1 cellular context compared by ENCODE assay signal in genomic region chr2:197434541-197435513, GRCh38.
TF ChIP-seq lines count a peak whose summit lies in the region.

A gene with protein sequence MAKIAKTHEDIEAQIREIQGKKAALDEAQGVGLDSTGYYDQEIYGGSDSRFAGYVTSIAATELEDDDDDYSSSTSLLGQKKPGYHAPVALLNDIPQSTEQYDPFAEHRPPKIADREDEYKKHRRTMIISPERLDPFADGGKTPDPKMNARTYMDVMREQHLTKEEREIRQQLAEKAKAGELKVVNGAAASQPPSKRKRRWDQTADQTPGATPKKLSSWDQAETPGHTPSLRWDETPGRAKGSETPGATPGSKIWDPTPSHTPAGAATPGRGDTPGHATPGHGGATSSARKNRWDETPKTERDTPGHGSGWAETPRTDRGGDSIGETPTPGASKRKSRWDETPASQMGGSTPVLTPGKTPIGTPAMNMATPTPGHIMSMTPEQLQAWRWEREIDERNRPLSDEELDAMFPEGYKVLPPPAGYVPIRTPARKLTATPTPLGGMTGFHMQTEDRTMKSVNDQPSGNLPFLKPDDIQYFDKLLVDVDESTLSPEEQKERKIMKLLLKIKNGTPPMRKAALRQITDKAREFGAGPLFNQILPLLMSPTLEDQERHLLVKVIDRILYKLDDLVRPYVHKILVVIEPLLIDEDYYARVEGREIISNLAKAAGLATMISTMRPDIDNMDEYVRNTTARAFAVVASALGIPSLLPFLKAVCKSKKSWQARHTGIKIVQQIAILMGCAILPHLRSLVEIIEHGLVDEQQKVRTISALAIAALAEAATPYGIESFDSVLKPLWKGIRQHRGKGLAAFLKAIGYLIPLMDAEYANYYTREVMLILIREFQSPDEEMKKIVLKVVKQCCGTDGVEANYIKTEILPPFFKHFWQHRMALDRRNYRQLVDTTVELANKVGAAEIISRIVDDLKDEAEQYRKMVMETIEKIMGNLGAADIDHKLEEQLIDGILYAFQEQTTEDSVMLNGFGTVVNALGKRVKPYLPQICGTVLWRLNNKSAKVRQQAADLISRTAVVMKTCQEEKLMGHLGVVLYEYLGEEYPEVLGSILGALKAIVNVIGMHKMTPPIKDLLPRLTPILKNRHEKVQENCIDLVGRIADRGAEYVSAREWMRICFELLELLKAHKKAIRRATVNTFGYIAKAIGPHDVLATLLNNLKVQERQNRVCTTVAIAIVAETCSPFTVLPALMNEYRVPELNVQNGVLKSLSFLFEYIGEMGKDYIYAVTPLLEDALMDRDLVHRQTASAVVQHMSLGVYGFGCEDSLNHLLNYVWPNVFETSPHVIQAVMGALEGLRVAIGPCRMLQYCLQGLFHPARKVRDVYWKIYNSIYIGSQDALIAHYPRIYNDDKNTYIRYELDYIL (minus strand): TSS chr2:197435028. CDS start chr2:197434999, 29 bp downstream.

TF ChIP-seq in HepG2, 621 proteins besides CTCF, POLR2A, EP300 and RAD21 (continued from another document and continues in another):
- TF ChIP-seq, protein P1, sequence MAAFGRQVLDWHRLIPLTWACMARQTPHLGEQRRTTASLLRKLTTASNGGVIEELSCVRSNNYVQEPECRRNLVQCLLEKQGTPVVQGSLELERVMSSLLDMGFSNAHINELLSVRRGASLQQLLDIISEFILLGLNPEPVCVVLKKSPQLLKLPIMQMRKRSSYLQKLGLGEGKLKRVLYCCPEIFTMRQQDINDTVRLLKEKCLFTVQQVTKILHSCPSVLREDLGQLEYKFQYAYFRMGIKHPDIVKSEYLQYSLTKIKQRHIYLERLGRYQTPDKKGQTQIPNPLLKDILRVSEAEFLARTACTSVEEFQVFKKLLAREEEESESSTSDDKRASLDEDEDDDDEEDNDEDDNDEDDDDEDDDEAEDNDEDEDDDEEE (CRISPR knock-in tag; IDR thresholded peaks at IDR 0.05) = peak; percentile 78; the same call in 1 of the 2 replicates
- TF ChIP-seq ZNF7 (CRISPR knock-in tag; IDR thresholded peaks at IDR 0.05) = peak; percentile 4; the same call in 1 of the 2 replicates
- TF ChIP-seq, protein P2, sequence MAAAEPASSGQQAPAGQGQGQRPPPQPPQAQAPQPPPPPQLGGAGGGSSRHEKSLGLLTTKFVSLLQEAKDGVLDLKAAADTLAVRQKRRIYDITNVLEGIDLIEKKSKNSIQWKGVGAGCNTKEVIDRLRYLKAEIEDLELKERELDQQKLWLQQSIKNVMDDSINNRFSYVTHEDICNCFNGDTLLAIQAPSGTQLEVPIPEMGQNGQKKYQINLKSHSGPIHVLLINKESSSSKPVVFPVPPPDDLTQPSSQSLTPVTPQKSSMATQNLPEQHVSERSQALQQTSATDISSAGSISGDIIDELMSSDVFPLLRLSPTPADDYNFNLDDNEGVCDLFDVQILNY (CRISPR knock-in tag; conservative IDR thresholded peaks at IDR 0.05) = peak; percentile 31
- TF ChIP-seq, protein P3, sequence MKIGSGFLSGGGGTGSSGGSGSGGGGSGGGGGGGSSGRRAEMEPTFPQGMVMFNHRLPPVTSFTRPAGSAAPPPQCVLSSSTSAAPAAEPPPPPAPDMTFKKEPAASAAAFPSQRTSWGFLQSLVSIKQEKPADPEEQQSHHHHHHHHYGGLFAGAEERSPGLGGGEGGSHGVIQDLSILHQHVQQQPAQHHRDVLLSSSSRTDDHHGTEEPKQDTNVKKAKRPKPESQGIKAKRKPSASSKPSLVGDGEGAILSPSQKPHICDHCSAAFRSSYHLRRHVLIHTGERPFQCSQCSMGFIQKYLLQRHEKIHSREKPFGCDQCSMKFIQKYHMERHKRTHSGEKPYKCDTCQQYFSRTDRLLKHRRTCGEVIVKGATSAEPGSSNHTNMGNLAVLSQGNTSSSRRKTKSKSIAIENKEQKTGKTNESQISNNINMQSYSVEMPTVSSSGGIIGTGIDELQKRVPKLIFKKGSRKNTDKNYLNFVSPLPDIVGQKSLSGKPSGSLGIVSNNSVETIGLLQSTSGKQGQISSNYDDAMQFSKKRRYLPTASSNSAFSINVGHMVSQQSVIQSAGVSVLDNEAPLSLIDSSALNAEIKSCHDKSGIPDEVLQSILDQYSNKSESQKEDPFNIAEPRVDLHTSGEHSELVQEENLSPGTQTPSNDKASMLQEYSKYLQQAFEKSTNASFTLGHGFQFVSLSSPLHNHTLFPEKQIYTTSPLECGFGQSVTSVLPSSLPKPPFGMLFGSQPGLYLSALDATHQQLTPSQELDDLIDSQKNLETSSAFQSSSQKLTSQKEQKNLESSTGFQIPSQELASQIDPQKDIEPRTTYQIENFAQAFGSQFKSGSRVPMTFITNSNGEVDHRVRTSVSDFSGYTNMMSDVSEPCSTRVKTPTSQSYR (CRISPR knock-in tag; IDR thresholded peaks at IDR 0.05; ENCODE audit: borderline replicate concordance) = peak; percentile 53; the same call in 1 of the 2 replicates
- no peak for TF ChIP-seq ZNF17 (CRISPR knock-in tag; IDR thresholded peaks at IDR 0.05)
- TF ChIP-seq MAX (IDR thresholded peaks at IDR 0.05) = peak; percentile 92
- TF ChIP-seq SOX13 (IDR thresholded peaks at IDR 0.05) = no peak
- peak in 1 of 2 experiments; percentile 54; a peak in 2 of 4 replicates for TF ChIP-seq SOX13 (CRISPR knock-in tag; conservative IDR thresholded peaks at IDR 0.05 in 1 of 2, IDR thresholded peaks at IDR 0.05 in 1 of 2)
- TF ChIP-seq ZBTB49 (CRISPR knock-in tag; IDR thresholded peaks at IDR 0.05; ENCODE audit: borderline replicate concordance) = no peak
- TF ChIP-seq, protein P4, sequence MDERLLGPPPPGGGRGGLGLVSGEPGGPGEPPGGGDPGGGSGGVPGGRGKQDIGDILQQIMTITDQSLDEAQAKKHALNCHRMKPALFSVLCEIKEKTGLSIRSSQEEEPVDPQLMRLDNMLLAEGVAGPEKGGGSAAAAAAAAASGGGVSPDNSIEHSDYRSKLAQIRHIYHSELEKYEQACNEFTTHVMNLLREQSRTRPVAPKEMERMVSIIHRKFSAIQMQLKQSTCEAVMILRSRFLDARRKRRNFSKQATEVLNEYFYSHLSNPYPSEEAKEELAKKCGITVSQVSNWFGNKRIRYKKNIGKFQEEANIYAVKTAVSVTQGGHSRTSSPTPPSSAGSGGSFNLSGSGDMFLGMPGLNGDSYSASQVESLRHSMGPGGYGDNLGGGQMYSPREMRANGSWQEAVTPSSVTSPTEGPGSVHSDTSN (CRISPR knock-in tag; IDR thresholded peaks at IDR 0.05) = no peak; the same call in 1 of the 2 replicates
- TF ChIP-seq FOXJ3 (CRISPR knock-in tag; IDR thresholded peaks at IDR 0.05; ENCODE audit: borderline replicate concordance) = no peak; the same call in 1 of the 2 replicates
- TF ChIP-seq, protein P5, sequence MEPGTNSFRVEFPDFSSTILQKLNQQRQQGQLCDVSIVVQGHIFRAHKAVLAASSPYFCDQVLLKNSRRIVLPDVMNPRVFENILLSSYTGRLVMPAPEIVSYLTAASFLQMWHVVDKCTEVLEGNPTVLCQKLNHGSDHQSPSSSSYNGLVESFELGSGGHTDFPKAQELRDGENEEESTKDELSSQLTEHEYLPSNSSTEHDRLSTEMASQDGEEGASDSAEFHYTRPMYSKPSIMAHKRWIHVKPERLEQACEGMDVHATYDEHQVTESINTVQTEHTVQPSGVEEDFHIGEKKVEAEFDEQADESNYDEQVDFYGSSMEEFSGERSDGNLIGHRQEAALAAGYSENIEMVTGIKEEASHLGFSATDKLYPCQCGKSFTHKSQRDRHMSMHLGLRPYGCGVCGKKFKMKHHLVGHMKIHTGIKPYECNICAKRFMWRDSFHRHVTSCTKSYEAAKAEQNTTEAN (CRISPR knock-in tag; conservative IDR thresholded peaks at IDR 0.05) = peak; percentile 61
- TF ChIP-seq HNRNPUL1 (IDR thresholded peaks at IDR 0.05; ENCODE audit: low read depth, low read length) = no peak
- TF ChIP-seq ZNF468 (CRISPR knock-in tag; IDR thresholded peaks at IDR 0.05) = no peak
- TF ChIP-seq FOXM1 (CRISPR knock-in tag; IDR thresholded peaks at IDR 0.05) = 0 out of 2 replicates have a peak, but pooled peaks have one; percentile 50
- TF ChIP-seq, protein P6, sequence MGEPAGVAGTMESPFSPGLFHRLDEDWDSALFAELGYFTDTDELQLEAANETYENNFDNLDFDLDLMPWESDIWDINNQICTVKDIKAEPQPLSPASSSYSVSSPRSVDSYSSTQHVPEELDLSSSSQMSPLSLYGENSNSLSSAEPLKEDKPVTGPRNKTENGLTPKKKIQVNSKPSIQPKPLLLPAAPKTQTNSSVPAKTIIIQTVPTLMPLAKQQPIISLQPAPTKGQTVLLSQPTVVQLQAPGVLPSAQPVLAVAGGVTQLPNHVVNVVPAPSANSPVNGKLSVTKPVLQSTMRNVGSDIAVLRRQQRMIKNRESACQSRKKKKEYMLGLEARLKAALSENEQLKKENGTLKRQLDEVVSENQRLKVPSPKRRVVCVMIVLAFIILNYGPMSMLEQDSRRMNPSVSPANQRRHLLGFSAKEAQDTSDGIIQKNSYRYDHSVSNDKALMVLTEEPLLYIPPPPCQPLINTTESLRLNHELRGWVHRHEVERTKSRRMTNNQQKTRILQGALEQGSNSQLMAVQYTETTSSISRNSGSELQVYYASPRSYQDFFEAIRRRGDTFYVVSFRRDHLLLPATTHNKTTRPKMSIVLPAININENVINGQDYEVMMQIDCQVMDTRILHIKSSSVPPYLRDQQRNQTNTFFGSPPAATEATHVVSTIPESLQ (CRISPR knock-in tag; conservative IDR thresholded peaks at IDR 0.05) = peak; percentile 84; the same call in 1 of the 2 replicates
- TF ChIP-seq ZBTB3 (CRISPR knock-in tag; IDR thresholded peaks at IDR 0.05; ENCODE audit: borderline replicate concordance, low read depth) = peak; percentile 80
- TF ChIP-seq ZFX (CRISPR knock-in tag; IDR thresholded peaks at IDR 0.05; ENCODE audit: low read depth) = peak; percentile 85
- TF ChIP-seq CBX2 (IDR thresholded peaks at IDR 0.05; ENCODE audit: low read depth, low read length) = no peak
- 0 out of 2 replicates have a peak, but pooled peaks have one; percentile 37 for TF ChIP-seq CBX2 (CRISPR knock-in tag; IDR thresholded peaks at IDR 0.05; ENCODE audit: low read depth)
- TF ChIP-seq, protein P7, sequence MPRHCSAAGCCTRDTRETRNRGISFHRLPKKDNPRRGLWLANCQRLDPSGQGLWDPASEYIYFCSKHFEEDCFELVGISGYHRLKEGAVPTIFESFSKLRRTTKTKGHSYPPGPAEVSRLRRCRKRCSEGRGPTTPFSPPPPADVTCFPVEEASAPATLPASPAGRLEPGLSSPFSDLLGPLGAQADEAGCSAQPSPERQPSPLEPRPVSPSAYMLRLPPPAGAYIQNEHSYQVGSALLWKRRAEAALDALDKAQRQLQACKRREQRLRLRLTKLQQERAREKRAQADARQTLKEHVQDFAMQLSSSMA (CRISPR knock-in tag; IDR thresholded peaks at IDR 0.05) = no peak; the same call in none of the 2 replicates
- no peak for TF ChIP-seq ZNF251 (CRISPR knock-in tag; IDR thresholded peaks at IDR 0.05)
- TF ChIP-seq HOMEZ (CRISPR knock-in tag; IDR thresholded peaks at IDR 0.05; ENCODE audit: low read depth) = peak; percentile 80; the same call in 1 of the 2 replicates
- no peak for TF ChIP-seq HNRNPK (IDR thresholded peaks at IDR 0.05; ENCODE audit: low read depth, low read length, poor library complexity, severe bottlenecking)
- TF ChIP-seq PHF21A (CRISPR knock-in tag; IDR thresholded peaks at IDR 0.05) = no peak; the same call in 1 of the 2 replicates
- TF ChIP-seq HES4 (CRISPR knock-in tag; IDR thresholded peaks at IDR 0.05; ENCODE audit: borderline replicate concordance) = peak; percentile 85; the same call in 1 of the 2 replicates
- no peak for TF ChIP-seq BCLAF1 (IDR thresholded peaks at IDR 0.05)
- no peak; the same call in 1 of the 2 replicates for TF ChIP-seq GTF2F1 (IDR thresholded peaks at IDR 0.05; ENCODE audit: low read length)
- no peak for TF ChIP-seq ARNT (IDR thresholded peaks at IDR 0.05)
- TF ChIP-seq MAFF (IDR thresholded peaks at IDR 0.05; ENCODE audit: low read depth, low read length) = peak; percentile 25; the same call in 1 of the 2 replicates
